33 cellular contexts compared by ENCODE assay signal in genomic region chr16:63331111-63331510, GRCh38.
"Had no signal": no experiment of that assay in that cellular context is flagged by ENCODE, and none has a peak within 500 bp of the region (broad histone marks: within the 10 kb centered on the region; RNA-seq: fewer than 3 reads in every experiment).

No MANE protein-coding gene starts in this region.

- DNase-seq: Karpas-422, Kasumi-1, KG1, MG63, MM.1S, MV-4-11, NCI-H1048, NCI-H1092, NCI-H1092 treated with DMSO at 0.1 percent for 48 hours, NCI-H1105, NCI-H1105 treated with DMSO at 0.1 percent for 48 hours, NCI-H1417, NCI-H1417 treated with DMSO at 0.1 percent for 48 hours, NCI-H1436, NCI-H1436 treated with DMSO at 0.1 percent for 48 hours, NCI-H146, NCI-H1694, NCI-H1694 treated with DMSO at 0.1 percent for 48 hours, NCI-H187, NCI-H187 treated with DMSO at 0.1 percent for 48 hours, NCI-H1930, NCI-H2029, NCI-H2029 treated with DMSO at 0.1 percent for 48 hours, NCI-H2081, NCI-H2081 treated with DMSO at 0.1 percent for 48 hours, NCI-H2107, NCI-H2171, NCI-H2171 treated with DMSO at 0.1 percent for 48 hours, NCI-H2227 treated with DMSO at 0.1 percent for 48 hours, NCI-H226, NCI-H345, NCI-H446, NCI-H446 treated with DMSO at 0.1 percent for 48 hours had no signal
